1 cellular context compared by ENCODE assay signal in genomic region chr19:36772341-36773222, GRCh38.
TF ChIP-seq lines count a peak whose summit lies in the region.

Gene ZNF850, minus strand, starts transcription at chr19:36772807. Its CDS starts 10,201 bp downstream, at chr19:36762606.

TF ChIP-seq in GM12878, 131 proteins besides CTCF, POLR2A, EP300 and RAD21 (continued from another document and continues in another):
- TF ChIP-seq ZBTB11 (CRISPR knock-in tag; IDR thresholded peaks at IDR 0.05): peak; percentile 84
- peak; percentile 68 for TF ChIP-seq KLF5 (IDR thresholded peaks at IDR 0.05; ENCODE audit: partially characterized antibody)
- TF ChIP-seq PRDM15 (CRISPR knock-in tag; IDR thresholded peaks at IDR 0.05): no peak
- TF ChIP-seq DPF2 (IDR thresholded peaks at IDR 0.05): no peak
- no peak for TF ChIP-seq FOS (IDR thresholded peaks at IDR 0.05; ENCODE audit: borderline replicate concordance, extremely low read depth, insufficient read length)
- TF ChIP-seq SPI1 (IDR thresholded peaks at IDR 0.05; ENCODE audit: borderline replicate concordance, insufficient read depth, low read depth, low read length): no peak
- no peak for TF ChIP-seq NR2C2 (IDR thresholded peaks at IDR 0.05; ENCODE audit: borderline replicate concordance, control insufficient read depth, insufficient read length, low read depth)
- no peak for TF ChIP-seq CUX1 (IDR thresholded peaks at IDR 0.05; ENCODE audit: insufficient replicate concordance, low read depth, low read length)
- TF ChIP-seq WRNIP1 (IDR thresholded peaks at IDR 0.05; ENCODE audit: borderline replicate concordance, low read depth, low read length): no peak
- no peak for TF ChIP-seq ZNF687 (IDR thresholded peaks at IDR 0.05)
- no peak for TF ChIP-seq MYC (IDR thresholded peaks at IDR 0.05; ENCODE audit: insufficient read depth, insufficient read length, insufficient replicate concordance, low read length, severe bottlenecking)
- TF ChIP-seq PML (IDR thresholded peaks at IDR 0.05; ENCODE audit: low read length): no peak
- no peak for TF ChIP-seq SMARCA5 (IDR thresholded peaks at IDR 0.05)
- no peak for TF ChIP-seq ZSCAN29 (IDR thresholded peaks at IDR 0.05)
- TF ChIP-seq ASH2L (IDR thresholded peaks at IDR 0.05; ENCODE audit: borderline replicate concordance, low read depth): peak; percentile 99; the same call in 1 of the 2 replicates
- TF ChIP-seq PAX8 (IDR thresholded peaks at IDR 0.05): no peak
- peak; percentile 53; the same call in 1 of the 2 replicates for TF ChIP-seq SIN3A (IDR thresholded peaks at IDR 0.05; ENCODE audit: low read depth, low read length)
- TF ChIP-seq ZNF24 (IDR thresholded peaks at IDR 0.05): no peak
- peak; percentile 50; the same call in 1 of the 2 replicates for TF ChIP-seq RB1 (IDR thresholded peaks at IDR 0.05; ENCODE audit: borderline replicate concordance)
- peak; percentile 89 for TF ChIP-seq HCFC1 (IDR thresholded peaks at IDR 0.05; ENCODE audit: low read length)
- TF ChIP-seq ZNF207 (IDR thresholded peaks at IDR 0.05; ENCODE audit: borderline replicate concordance): peak; percentile 93
- TF ChIP-seq E2F8 (IDR thresholded peaks at IDR 0.05; ENCODE audit: low read depth, partially characterized antibody): peak; percentile 88
- no peak for TF ChIP-seq SREBF2 (IDR thresholded peaks at IDR 0.05; ENCODE audit: low read length)
- TF ChIP-seq YY1 (IDR thresholded peaks at IDR 0.05; ENCODE audit: low read depth, low read length): no peak; the same call in 1 of the 2 replicates
- TF ChIP-seq NFYA (IDR thresholded peaks at IDR 0.05; ENCODE audit: borderline replicate concordance, low read depth, low read length): no peak
- TF ChIP-seq USF1 (IDR thresholded peaks at IDR 0.05; ENCODE audit: borderline replicate concordance, extremely low read length, insufficient read depth, low read depth, low read length): peak; percentile 1
- no peak for TF ChIP-seq REST (IDR thresholded peaks at IDR 0.05; ENCODE audit: low read depth, low read length)
- TF ChIP-seq CBX5 (IDR thresholded peaks at IDR 0.05; ENCODE audit: low read depth): 0 out of 2 replicates have a peak, but pooled peaks have one; percentile 31
- peak; percentile 13; the same call in 1 of the 2 replicates for TF ChIP-seq ESRRA (IDR thresholded peaks at IDR 0.05; ENCODE audit: low read length)
